ENCODE assay signal across 11 cellular contexts in the genomic region with DNA sequence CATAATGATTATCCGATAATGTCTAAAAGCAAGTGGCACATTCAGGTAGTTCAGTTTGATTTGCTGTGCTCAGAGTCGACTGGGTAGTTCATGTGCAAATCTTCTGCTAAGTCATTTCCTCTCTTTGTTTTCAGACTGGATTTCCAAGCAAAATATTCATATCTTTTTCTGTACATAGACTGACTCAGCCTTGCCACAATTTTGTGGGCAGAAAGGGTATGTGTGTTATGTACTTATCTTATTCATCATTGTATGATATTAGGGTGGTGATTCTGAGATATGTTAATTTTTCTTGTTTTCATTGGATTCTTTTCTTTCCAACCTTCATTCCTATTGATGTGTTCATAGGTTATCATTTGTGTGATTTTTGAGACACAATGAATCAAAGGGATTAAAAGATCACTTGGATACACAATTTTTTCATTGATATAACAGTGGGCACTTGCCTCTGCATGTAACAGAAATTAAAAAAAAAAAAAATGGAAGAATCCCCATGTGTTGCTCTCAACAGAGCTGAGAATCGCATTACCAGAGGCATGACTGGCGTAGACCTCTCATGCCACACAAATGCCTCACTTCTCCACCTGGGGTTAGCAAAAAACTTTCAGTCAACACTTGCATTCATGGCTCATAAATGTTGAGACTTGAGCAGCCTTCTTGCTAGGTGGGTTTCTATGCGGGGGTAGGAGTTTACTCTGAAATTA.
DNase-seq lines count a peak whose midpoint lies in the region; ATAC-seq lines count a peak whose summit lies in the region.
"Had no signal": no experiment of that assay in that cellular context is flagged by ENCODE, and none has a peak within 500 bp of the region (broad histone marks: within the 10 kb centered on the region; RNA-seq: fewer than 3 reads in every experiment).

No MANE protein-coding gene starts in this region.

- no peaks in the 10 kb centered on the region for H3K27me3 Mint-ChIP-seq in naive thymus-derived CD4-positive, alpha-beta T cell
- H3K27me3 Mint-ChIP-seq: activated CD4-positive, alpha-beta T cell treated with anti-CD3 and anti-CD28 coated beads, Interleukin-2, amount 10 ng/mL, durations not matched to agents 7 days and 5 days had no signal

- peak; percentile 62 for DNase-seq in Daoy (ENCODE audit: low read depth)
- peak; percentile 78 for DNase-seq in MG63
- peak; percentile 86 for DNase-seq in astrocyte of the hippocampus (ENCODE audit: low read depth, low spot score)
- DNase-seq in naive thymus-derived CD4-positive, alpha-beta T cell = no peak
- DNase-seq in Kasumi-1 (lab: John Stamatoyannopoulos, UW) = no peak
- DNase-seq: activated CD4-positive, alpha-beta T cell treated with anti-CD3 and anti-CD28 coated beads, Interleukin-2, amount 10 ng/mL, durations not matched to agents 7 days and 5 days; mucosa of descending colon; NCI-H524 had no signal

- H3K27ac ChIP-seq in naive thymus-derived CD4-positive, alpha-beta T cell (ENCODE audit: low read depth, low read length) = no peak overlapping the region

- peaks cover 2% of the 10 kb centered on the region; the same call in 1 of the 2 replicates for H3K9me3 ChIP-seq in MG63
- H3K9me3 ChIP-seq in naive thymus-derived CD4-positive, alpha-beta T cell (ENCODE audit: control insufficient read depth in 2 of 3, low read length in 3 of 3) = no peaks in the 10 kb centered on the region
- H3K9me3 ChIP-seq: mucosa of descending colon had no signal

- H3K4me1 Mint-ChIP-seq in naive thymus-derived CD4-positive, alpha-beta T cell = peaks cover 0 to 14% (median 0%) of the 10 kb centered on the region in 7 donors

- POLR2A ChIA-PET in naive thymus-derived CD4-positive, alpha-beta T cell (lab: Charles Lee) = no interaction called here

- peak; percentile 47 for ATAC-seq in naive thymus-derived CD4-positive, alpha-beta T cell
- no peak for ATAC-seq in GM21723 (IDR thresholded peaks at IDR 0.05; ENCODE audit: unreplicated experiment)
- ATAC-seq in GM21825 (IDR thresholded peaks at IDR 0.05; ENCODE audit: unreplicated experiment) = no peak
- ATAC-seq in GM21515 (IDR thresholded peaks at IDR 0.05; ENCODE audit: unreplicated experiment) = no peak
- ATAC-seq: mucosa of descending colon had no signal

- CTCF ChIA-PET in naive thymus-derived CD4-positive, alpha-beta T cell (lab: Charles Lee) = no interaction called here

- no peak overlapping the region for H3K4me3 ChIP-seq in MG63
- no peak overlapping the region for H3K4me3 ChIP-seq in naive thymus-derived CD4-positive, alpha-beta T cell (ENCODE audit: low read length)
- H3K4me3 ChIP-seq: mucosa of descending colon had no signal

- H3K9me3 Mint-ChIP-seq in naive thymus-derived CD4-positive, alpha-beta T cell = peaks cover 0 to 2% (median 0%) of the 10 kb centered on the region in 11 donors

- intact Hi-C loops in naive thymus-derived CD4-positive, alpha-beta T cell (cut with micrococcal nuclease) = no loop called here

- peak overlapping the region in 1 of 10 donors; percentile 26 for H3K4me3 Mint-ChIP-seq in naive thymus-derived CD4-positive, alpha-beta T cell
- H3K4me3 Mint-ChIP-seq: activated CD4-positive, alpha-beta T cell treated with anti-CD3 and anti-CD28 coated beads, Interleukin-2, amount 10 ng/mL, durations not matched to agents 7 days and 5 days had no signal

- H3K27ac Mint-ChIP-seq in naive thymus-derived CD4-positive, alpha-beta T cell = peak overlapping the region in 1 of 9 donors; percentile 73
- H3K27ac Mint-ChIP-seq: activated CD4-positive, alpha-beta T cell treated with anti-CD3 and anti-CD28 coated beads, Interleukin-2, amount 10 ng/mL, durations not matched to agents 7 days and 5 days had no signal

- no peaks in the 10 kb centered on the region for H3K4me1 ChIP-seq in naive thymus-derived CD4-positive, alpha-beta T cell (ENCODE audit: control insufficient read depth in 2 of 2, insufficient read depth in 2 of 2, low read length in 2 of 2)

- H3K27me3 ChIP-seq in MG63 = no peaks in the 10 kb centered on the region
- no peaks in the 10 kb centered on the region for H3K27me3 ChIP-seq in naive thymus-derived CD4-positive, alpha-beta T cell (ENCODE audit: control insufficient read depth in 2 of 2, insufficient read depth in 2 of 2, low read length in 2 of 2)

- peaks cover 4 to 26% (median 12%) of the 10 kb centered on the region in 5 donors for H3K36me3 Mint-ChIP-seq in naive thymus-derived CD4-positive, alpha-beta T cell

- H3K36me3 ChIP-seq in MG63 = peaks cover 5% of the 10 kb centered on the region; the same call in 1 of the 2 replicates
- no peaks in the 10 kb centered on the region for H3K36me3 ChIP-seq in naive thymus-derived CD4-positive, alpha-beta T cell (ENCODE audit: control insufficient read depth in 2 of 3, insufficient read depth in 3 of 3, low read length in 3 of 3)

Comparison
In these comparisons a context has a peak if more than half of its experiments do, and no peak if none do; other contexts are left out.
1. DNase-seq: peak in Daoy (single experiment), MG63 (single experiment) and astrocyte of the hippocampus (single experiment); none in naive thymus-derived CD4-positive, alpha-beta T cell (0 of 9) and Kasumi-1 (0 of 2).